In the genomic region with DNA sequence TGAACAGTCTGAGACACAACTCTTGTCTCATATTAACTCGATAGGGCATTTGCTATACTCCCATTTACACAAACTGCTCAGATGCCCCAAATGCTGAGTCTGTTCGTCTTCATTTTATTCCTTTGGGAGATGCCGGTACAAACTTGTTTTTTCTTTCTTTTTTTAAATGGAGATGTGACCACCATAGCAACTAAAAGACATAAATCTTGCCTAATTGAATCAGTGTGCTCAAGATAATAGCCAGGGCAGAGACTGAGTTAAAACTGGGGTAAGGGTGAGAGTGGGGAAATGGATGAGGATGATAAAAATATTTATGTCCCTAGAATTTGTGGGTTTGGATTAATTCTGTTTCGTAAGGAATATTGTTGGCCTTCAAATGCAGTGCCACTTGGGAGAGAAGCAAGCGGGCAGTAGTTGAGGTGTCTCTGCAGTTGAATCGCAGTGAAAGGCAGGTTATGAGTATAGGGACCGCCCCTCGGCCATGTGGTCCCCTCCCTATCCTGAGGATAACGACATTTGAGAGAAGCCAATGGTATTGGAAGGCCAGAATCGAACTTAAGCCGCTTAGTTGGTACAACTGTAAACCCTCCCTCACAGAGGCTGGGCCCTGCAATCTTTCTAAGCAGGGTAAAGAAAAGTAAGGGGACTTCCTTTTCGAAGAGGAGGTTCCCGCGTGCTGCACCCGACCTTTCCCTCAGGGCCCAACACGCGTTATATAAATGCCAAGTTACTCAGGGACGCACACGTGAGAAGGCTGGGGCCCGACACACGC, we compare ENCODE assay signal across 7 cellular contexts. TPM values are rescaled to one million over a fixed set of nuclear protein-coding genes. Genes with fewer than 3 reads are reported as not detected.
A peak's percentile ranks its signal among the peaks of the same experiment; 100 is the strongest.
DNase-seq lines count a peak whose midpoint lies in the region; ATAC-seq and TF ChIP-seq lines count a peak whose summit lies in the region.

No MANE protein-coding gene starts in this region.

- H3K27me3 ChIP-seq in lung (ENCODE audit: control insufficient read depth, insufficient read depth) = no peaks in the 10 kb centered on the region

- peaks cover 7% of the 10 kb centered on the region in 2 donors for H3K4me1 ChIP-seq in lung (ENCODE audit: control insufficient read depth in 2 of 2, insufficient read depth in 2 of 2, low read length in 2 of 2)

- DNase-seq in NCI-H1417 (lab: John Stamatoyannopoulos, UW) (peak; percentile 44 to 94 (median 90)), coronary artery (ENCODE audit: low spot score) (no peak), lung (ENCODE audit: low spot score) (no peak)
- peak; percentile 72 for DNase-seq in stimulated activated naive CD8-positive, alpha-beta T cell treated with anti-CD3 and anti-CD28 coated beads, Interleukin-15, Interleukin-2, amounts not matched to agents 100 U/mL and 50 U/mL, for 24 hours

- ATAC-seq in GM18502 (IDR thresholded peaks at IDR 0.05; ENCODE audit: poor library complexity, unreplicated experiment) (peak; percentile 41), HG02759 (IDR thresholded peaks at IDR 0.05; ENCODE audit: unreplicated experiment) (peak; percentile 31), lung (ENCODE audit: insufficient read depth, low FRiP score) (peak; percentile 14)
- peak; percentile 66 for ATAC-seq in stimulated activated naive CD8-positive, alpha-beta T cell treated with anti-CD3 and anti-CD28 coated beads, Interleukin-15, Interleukin-2, amounts not matched to agents 100 U/mL and 50 U/mL, for 24 hours

- H3K36me3 ChIP-seq in lung (ENCODE audit: control insufficient read depth in 2 of 2, insufficient read depth in 2 of 2, low read length in 2 of 2) = peaks cover 2 to 4% of the 10 kb centered on the region in 2 donors

- H3K27ac Mint-ChIP-seq in T-helper 1 cell treated with Interleukin-12 subunit alpha and Interleukin-12 subunit beta and Interleukin-4 antibody, amounts not matched to agents 30 μg/mL and 1 μg/mL, for 36 hours = peak overlapping the region; percentile 82

- TF ChIP-seq CTCF in coronary artery (IDR thresholded peaks at IDR 0.05) (no peak), lung (IDR thresholded peaks at IDR 0.05; ENCODE audit: control extremely low read depth, extremely low read depth) (no peak)

- no peaks in the 10 kb centered on the region for H3K9me3 ChIP-seq in lung (ENCODE audit: control insufficient read depth in 2 of 2, insufficient read depth in 1 of 2, low read length in 1 of 2)

- H3K27ac ChIP-seq in coronary artery (peak overlapping the region; percentile 86 to 89), lung (ENCODE audit: low read depth in 1 of 2, low read length in 1 of 2) (peak overlapping the region; percentile 93)

- 23 to 24% methylated on average over 21 of the region's 21 CpGs for WGBS in lung, 2 donors

- H3K4me3 ChIP-seq in coronary artery = peak overlapping the region; percentile 100
- peak overlapping the region; percentile 87 for H3K4me3 ChIP-seq in lung

- H3K36me3 Mint-ChIP-seq in T-helper 1 cell treated with Interleukin-12 subunit alpha and Interleukin-12 subunit beta and Interleukin-4 antibody, amounts not matched to agents 30 μg/mL and 1 μg/mL, for 36 hours (ENCODE audit: low read depth) = peaks cover 9% of the 10 kb centered on the region

- no peaks in the 10 kb centered on the region for H3K27me3 Mint-ChIP-seq in T-helper 1 cell treated with Interleukin-12 subunit alpha and Interleukin-12 subunit beta and Interleukin-4 antibody, amounts not matched to agents 30 μg/mL and 1 μg/mL, for 36 hours (ENCODE audit: low read depth)

- H3K9me3 Mint-ChIP-seq in T-helper 1 cell treated with Interleukin-12 subunit alpha and Interleukin-12 subunit beta and Interleukin-4 antibody, amounts not matched to agents 30 μg/mL and 1 μg/mL, for 36 hours = peaks cover 4% of the 10 kb centered on the region

- peaks cover 22% of the 10 kb centered on the region for H3K4me1 Mint-ChIP-seq in T-helper 1 cell treated with Interleukin-12 subunit alpha and Interleukin-12 subunit beta and Interleukin-4 antibody, amounts not matched to agents 30 μg/mL and 1 μg/mL, for 36 hours (ENCODE audit: low read depth)

- H3K4me3 Mint-ChIP-seq in T-helper 1 cell treated with Interleukin-12 subunit alpha and Interleukin-12 subunit beta and Interleukin-4 antibody, amounts not matched to agents 30 μg/mL and 1 μg/mL, for 36 hours = no peak overlapping the region

RNA-seq across cellular contexts. Expression of gene LRRC8B, which starts 0.8 kb away (rescaled TPM):
- 10 to 100 TPM; 16.0 to 22.8 TPM for total RNA-seq in lung
- 1 to 10 TPM; 4.3 to 6.0 TPM for polyA plus RNA-seq in lung

Comparison
In these comparisons a context has a peak if more than half of its experiments do, and no peak if none do; other contexts are left out.
1. ATAC-seq: peak in every context shown above with its lines; median percentile 66 in stimulated activated naive CD8-positive, alpha-beta T cell treated with anti-CD3 and anti-CD28 coated beads, Interleukin-15, Interleukin-2, amounts not matched to agents 100 U/mL and 50 U/mL, for 24 hours; 41 in GM18502; 31 in HG02759; 14 in lung.
2. DNase-seq: peak in NCI-H1417 (3 of 3) and stimulated activated naive CD8-positive, alpha-beta T cell treated with anti-CD3 and anti-CD28 coated beads, Interleukin-15, Interleukin-2, amounts not matched to agents 100 U/mL and 50 U/mL, for 24 hours (single experiment); none in coronary artery (single experiment) and lung (single experiment).